Comparison of ENCODE assay signal across 22 cellular contexts in genomic region chr6:2492686-2493523, GRCh38.
"Had no signal": no experiment of that assay in that cellular context is flagged by ENCODE, and none has a peak within 500 bp of the region (broad histone marks: within the 10 kb centered on the region; RNA-seq: fewer than 3 reads in every experiment).

No MANE protein-coding gene starts in this region.

- H3K9me3 ChIP-seq: gastrocnemius medialis, left lung, ovary, sigmoid colon, spleen, thyroid gland had no signal

- FAIRE-seq: kidney had no signal

- H3K27me3 ChIP-seq: neural progenitor cell, ovary, sigmoid colon, spleen, thyroid gland had no signal

- H3K4me1 ChIP-seq: gastrocnemius medialis, left lung, neural progenitor cell, sigmoid colon, spleen, thyroid gland had no signal

- H3K4me3 ChIP-seq: gastrocnemius medialis, left lung, neural progenitor cell, ovary, sigmoid colon, spleen, thyroid gland had no signal

- H3K27ac ChIP-seq: gastrocnemius medialis, left lung, neural progenitor cell, ovary, sigmoid colon, spleen, thyroid gland had no signal

- ATAC-seq: activated CD8-positive, alpha-beta T cell treated with anti-CD3 and anti-CD28 coated beads for 36 hours; activated naive CD8-positive, alpha-beta T cell treated with anti-CD3 and anti-CD28 coated beads, Interleukin-2, amount 50 U/mL, for 24 hours; activated T-cell treated with anti-CD3 and anti-CD28 coated beads, Interleukin-2, amount 50 U/mL, for 4 hours; esophagus mucosa; left lung; stimulated activated naive B cell treated with anti-CD40 and anti-IgM and Interleukin-4, amounts not matched to agents 10 μg/mL and 1 μg/mL and 100 μg/mL, for 72 hours had no signal

- DNase-seq: activated CD4-positive, alpha-beta T cell treated with anti-CD3 and anti-CD28 coated beads for 48 hours; activated CD4-positive, CD25-positive, alpha-beta regulatory T cell; activated CD8-positive, alpha-beta T cell treated with anti-CD3 and anti-CD28 coated beads for 36 hours; activated effector memory CD4-positive, alpha-beta T cell treated with Interleukin-2 at 50 U/mL for 16 hours; activated naive CD4-positive, alpha-beta T cell treated with anti-CD3 and anti-CD28 coated beads, Interleukin-2, amount 10 ng/mL, durations not matched to agents 7 days and 5 days; activated naive CD8-positive, alpha-beta T cell treated with anti-CD3 and anti-CD28 coated beads, Interleukin-2, amount 50 U/mL, for 24 hours; activated T-cell treated with anti-CD3 and anti-CD28 coated beads, Interleukin-2, amount 50 U/mL, for 4 hours; aorta; cortex of kidney; gastrocnemius medialis; head of caudate nucleus; kidney; left lung; ovary; sigmoid colon; spleen; stimulated activated naive B cell treated with anti-CD40 and anti-IgM and Interleukin-4, amounts not matched to agents 10 μg/mL and 1 μg/mL and 100 μg/mL, for 72 hours; T-helper 1 cell; T-helper 9 cell; thyroid gland had no signal

- H3K36me3 ChIP-seq: gastrocnemius medialis, left lung, neural progenitor cell, ovary, sigmoid colon, spleen, thyroid gland had no signal
